Comparison of ENCODE assay signal across 1 cellular context in genomic region chrX:43882294-43882681, GRCh38.
TF ChIP-seq lines count a peak whose summit lies in the region.

TSS of gene MAOB (minus strand) at chrX:43882450. CDS start at chrX:43882299, 151 bp downstream.

TF ChIP-seq in HepG2, 621 proteins besides CTCF, POLR2A, EP300 and RAD21 (continued from another document and continues in another):
- TF ChIP-seq ATF6 (CRISPR knock-in tag; conservative IDR thresholded peaks at IDR 0.05): no peak
- 0 out of 2 replicates have a peak, but pooled peaks have one; percentile 17 for TF ChIP-seq RXRB (CRISPR knock-in tag; IDR thresholded peaks at IDR 0.05; ENCODE audit: borderline replicate concordance)
- no peak for TF ChIP-seq HBP1 (CRISPR knock-in tag; IDR thresholded peaks at IDR 0.05; ENCODE audit: low read depth)
- no peak for TF ChIP-seq SOX13 (IDR thresholded peaks at IDR 0.05)
- peak in 1 of 2 experiments; percentile 30; a peak in 1 of 4 replicates for TF ChIP-seq SOX13 (CRISPR knock-in tag; conservative IDR thresholded peaks at IDR 0.05 in 1 of 2, IDR thresholded peaks at IDR 0.05 in 1 of 2)
- TF ChIP-seq ZFP36L1 (CRISPR knock-in tag; IDR thresholded peaks at IDR 0.05): no peak
- peak; percentile 60; the same call in 1 of the 2 replicates for TF ChIP-seq NR2F2 (IDR thresholded peaks at IDR 0.05; ENCODE audit: borderline replicate concordance, low read depth)
- TF ChIP-seq ZNF331 (CRISPR knock-in tag; IDR thresholded peaks at IDR 0.05): 0 out of 2 replicates have a peak, but pooled peaks have one; percentile 16
- no peak for TF ChIP-seq ZNF333 (CRISPR knock-in tag; IDR thresholded peaks at IDR 0.05; ENCODE audit: borderline replicate concordance)
- TF ChIP-seq TFE3 (CRISPR knock-in tag; IDR thresholded peaks at IDR 0.05): no peak
- no peak for TF ChIP-seq ZNF792 (CRISPR knock-in tag; IDR thresholded peaks at IDR 0.05)
- no peak for TF ChIP-seq ZBTB7B (CRISPR knock-in tag; IDR thresholded peaks at IDR 0.05)
- no peak for TF ChIP-seq ZNF251 (CRISPR knock-in tag; IDR thresholded peaks at IDR 0.05)
- TF ChIP-seq SETDB1 (CRISPR knock-in tag; IDR thresholded peaks at IDR 0.05; ENCODE audit: borderline replicate concordance): no peak
- TF ChIP-seq KDM3A (CRISPR knock-in tag; IDR thresholded peaks at IDR 0.05; ENCODE audit: low read depth): no peak
- no peak for TF ChIP-seq ZBTB1 (CRISPR knock-in tag; IDR thresholded peaks at IDR 0.05; ENCODE audit: borderline replicate concordance)
- no peak for TF ChIP-seq ZC3H13 (CRISPR knock-in tag; IDR thresholded peaks at IDR 0.05)
- TF ChIP-seq GFI1 (CRISPR knock-in tag; IDR thresholded peaks at IDR 0.05; ENCODE audit: borderline replicate concordance): no peak
- TF ChIP-seq MAFG (CRISPR knock-in tag; IDR thresholded peaks at IDR 0.05): no peak
- no peak for TF ChIP-seq YEATS4 (CRISPR knock-in tag; IDR thresholded peaks at IDR 0.05; ENCODE audit: borderline replicate concordance)
- no peak for TF ChIP-seq EZH2 (conservative IDR thresholded peaks at IDR 0.05; ENCODE audit: low read depth, low read length)
- TF ChIP-seq HMG20A (CRISPR knock-in tag; IDR thresholded peaks at IDR 0.05; ENCODE audit: borderline replicate concordance): peak; percentile 19; the same call in 1 of the 2 replicates
- no peak for TF ChIP-seq ZBTB38 (CRISPR knock-in tag; IDR thresholded peaks at IDR 0.05)
- peak; percentile 35; the same call in 1 of the 2 replicates for TF ChIP-seq HNF4G (IDR thresholded peaks at IDR 0.05; ENCODE audit: borderline replicate concordance, low read depth, low read length)
- TF ChIP-seq HNF4G (CRISPR knock-in tag; IDR thresholded peaks at IDR 0.05; ENCODE audit: borderline replicate concordance, low read depth): 0 out of 2 replicates have a peak, but pooled peaks have one; percentile 14
- no peak for TF ChIP-seq FOSL1 (CRISPR knock-in tag; IDR thresholded peaks at IDR 0.05; ENCODE audit: borderline replicate concordance)
- no peak for TF ChIP-seq THAP8 (CRISPR knock-in tag; IDR thresholded peaks at IDR 0.05; ENCODE audit: borderline replicate concordance)
- no peak for TF ChIP-seq ZNF468 (CRISPR knock-in tag; IDR thresholded peaks at IDR 0.05)
- TF ChIP-seq ARNT2 (CRISPR knock-in tag; IDR thresholded peaks at IDR 0.05; ENCODE audit: low read depth): 0 out of 2 replicates have a peak, but pooled peaks have one; percentile 21
- no peak for TF ChIP-seq HNRNPL (IDR thresholded peaks at IDR 0.05; ENCODE audit: low read depth, low read length)
- TF ChIP-seq HNRNPLL (IDR thresholded peaks at IDR 0.05; ENCODE audit: low read depth, low read length, poor library complexity, severe bottlenecking): peak; percentile 79
- no peak for TF ChIP-seq TRAFD1 (CRISPR knock-in tag; IDR thresholded peaks at IDR 0.05; ENCODE audit: borderline replicate concordance)
- peak; percentile 96 for TF ChIP-seq SP5 (CRISPR knock-in tag; IDR thresholded peaks at IDR 0.05; ENCODE audit: borderline replicate concordance, low read depth)
- TF ChIP-seq MNT (IDR thresholded peaks at IDR 0.05): no peak
- no peak for TF ChIP-seq ZNF17 (CRISPR knock-in tag; IDR thresholded peaks at IDR 0.05)
- no peak for TF ChIP-seq XBP1 (CRISPR knock-in tag; IDR thresholded peaks at IDR 0.05)
- peak; percentile 40 for TF ChIP-seq ASH2L (IDR thresholded peaks at IDR 0.05; ENCODE audit: insufficient read length, low read depth, low read length)
- no peak for TF ChIP-seq ZBTB42 (CRISPR knock-in tag; IDR thresholded peaks at IDR 0.05)
- TF ChIP-seq NR1H2 (CRISPR knock-in tag; IDR thresholded peaks at IDR 0.05; ENCODE audit: borderline replicate concordance, low read depth): no peak
- TF ChIP-seq CREB3 (CRISPR knock-in tag; IDR thresholded peaks at IDR 0.05): no peak
- peak; percentile 57; the same call in 1 of the 2 replicates for TF ChIP-seq ZFX (CRISPR knock-in tag; IDR thresholded peaks at IDR 0.05; ENCODE audit: low read depth)
- no peak for TF ChIP-seq ZBTB20 (CRISPR knock-in tag; IDR thresholded peaks at IDR 0.05; ENCODE audit: borderline replicate concordance, low read depth)
- TF ChIP-seq RARA (CRISPR knock-in tag; IDR thresholded peaks at IDR 0.05): peak; percentile 42; the same call in 1 of the 2 replicates
- no peak for TF ChIP-seq FIP1L1 (IDR thresholded peaks at IDR 0.05; ENCODE audit: borderline replicate concordance, insufficient read depth, low read depth, low read length)
- no peak for TF ChIP-seq ZNF589 (CRISPR knock-in tag; conservative IDR thresholded peaks at IDR 0.05)
- TF ChIP-seq ZNF318 (CRISPR knock-in tag; IDR thresholded peaks at IDR 0.05): no peak
- no peak for TF ChIP-seq ZSCAN29 (CRISPR knock-in tag; conservative IDR thresholded peaks at IDR 0.05)
- peak; percentile 86 for TF ChIP-seq RBFOX2 (IDR thresholded peaks at IDR 0.05; ENCODE audit: low read depth, low read length)
- 0 out of 2 replicates have a peak, but pooled peaks have one; percentile 6 for TF ChIP-seq FOXA3 (CRISPR knock-in tag; IDR thresholded peaks at IDR 0.05)
- TF ChIP-seq POLR2G (IDR thresholded peaks at IDR 0.05; ENCODE audit: low read depth, low read length): peak; percentile 54; the same call in 1 of the 2 replicates
